In the genomic region with DNA sequence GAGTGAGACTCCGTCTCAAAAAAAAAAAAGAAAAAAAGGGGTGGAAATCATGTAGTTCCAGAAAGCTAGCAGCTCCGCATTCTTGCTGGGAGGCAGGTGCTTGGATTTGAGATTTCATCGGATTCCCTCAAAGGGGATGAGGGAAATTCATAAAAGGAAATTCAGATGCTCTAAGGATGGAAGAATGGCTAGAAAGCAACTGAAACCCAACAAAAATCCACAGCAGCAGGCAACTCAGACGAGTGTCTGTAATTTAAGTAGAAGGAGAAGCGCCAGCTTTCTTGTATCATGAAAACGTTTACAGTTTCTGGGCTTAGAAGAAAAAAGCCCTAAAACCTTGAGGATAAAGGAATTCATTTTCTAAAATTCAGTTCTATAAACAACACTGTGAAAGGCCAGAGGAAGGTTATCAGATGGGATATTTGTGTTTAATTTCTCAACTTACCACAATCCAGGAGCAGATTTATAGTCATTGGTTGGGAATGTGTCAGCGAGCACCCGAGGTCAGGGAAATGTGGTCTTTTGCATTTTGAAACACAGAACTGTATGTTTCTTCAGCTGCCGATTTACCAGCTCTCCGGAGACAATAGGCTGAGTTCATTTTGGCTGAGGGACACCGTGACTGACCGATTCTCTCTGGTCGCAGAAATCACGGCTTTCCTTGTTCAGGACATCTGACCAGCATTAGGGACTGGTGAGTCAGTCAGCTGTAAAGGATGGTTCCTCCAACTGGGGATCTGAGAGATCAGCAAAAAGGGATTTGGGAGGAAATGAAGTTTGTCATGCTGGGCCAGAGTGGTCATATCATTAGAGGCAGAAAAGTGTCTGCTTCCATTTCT, we compare ENCODE assay signal across 11 cellular contexts.
DNase-seq lines count a peak whose midpoint lies in the region; ATAC-seq and TF ChIP-seq lines count a peak whose summit lies in the region.
"Had no signal": no experiment of that assay in that cellular context is flagged by ENCODE, and none has a peak within 500 bp of the region (broad histone marks: within the 10 kb centered on the region; RNA-seq: fewer than 3 reads in every experiment).

No MANE protein-coding gene starts in this region.

- DNase-seq in AG20443 (ENCODE audit: low spot score): peak; percentile 85
- DNase-seq in SK-N-SH: no peak
- peak; percentile 96 for DNase-seq in fibroblast of peridontal ligament (ENCODE audit: extremely low read depth)
- no peak for DNase-seq in DMS53 (lab: John Stamatoyannopoulos, UW)
- no peak for DNase-seq in NCI-H146 (lab: John Stamatoyannopoulos, UW)
- DNase-seq: DMS79, H9, NCI-H446 treated with DMSO at 0.1 percent for 48 hours had no signal

- H3K79me2 ChIP-seq in SK-N-SH (ENCODE audit: insufficient read depth): no peaks in the 10 kb centered on the region
- H3K79me2 ChIP-seq in parathyroid adenoma: no peaks in the 10 kb centered on the region

- H3K36me3 ChIP-seq in SK-N-SH (replicated peaks in 1 of 2; ENCODE audit: control insufficient read depth in 1 of 2, insufficient read depth in 2 of 2, low read length in 1 of 2): no peaks in the 10 kb centered on the region
- no peaks in the 10 kb centered on the region for H3K36me3 ChIP-seq in parathyroid adenoma (ENCODE audit: control insufficient read depth, insufficient read depth, low read length)

- no peak for TF ChIP-seq CTCF in SK-N-SH (IDR thresholded peaks at IDR 0.05)
- no peak for TF ChIP-seq CTCF in parathyroid adenoma (IDR thresholded peaks at IDR 0.05)

- H3K4me3 ChIP-seq in SK-N-SH (ENCODE audit: low read depth in 2 of 2, low read length in 1 of 2): no peak overlapping the region; a peak in 1 of 4 replicates
- no peak overlapping the region for H3K4me3 ChIP-seq in parathyroid adenoma (ENCODE audit: low read depth, low read length)

- H3K4me1 ChIP-seq in SK-N-SH (ENCODE audit: control insufficient read depth in 1 of 2, insufficient read depth in 2 of 2, low read depth in 1 of 2, low read length in 1 of 2) (peaks cover 0 to 7% of the 10 kb centered on the region in 2 experiments; a peak in 2 of 4 replicates), parathyroid adenoma (peaks cover 15% of the 10 kb centered on the region)

- H3K4me2 ChIP-seq in SK-N-SH (peak overlapping the region; percentile 64; the same call in 1 of the 2 replicates), parathyroid adenoma (ENCODE audit: low read length) (no peak overlapping the region)

- POLR2A ChIA-PET in SK-N-SH (lab: Yijun Ruan, JAX): no interaction called here

- H3K9ac ChIP-seq in SK-N-SH: peak overlapping the region; percentile 25; the same call in 1 of the 2 replicates
- no peak overlapping the region for H3K9ac ChIP-seq in parathyroid adenoma

- no peaks in the 10 kb centered on the region for H3K9me3 ChIP-seq in SK-N-SH
- no peaks in the 10 kb centered on the region for H3K9me3 ChIP-seq in parathyroid adenoma (ENCODE audit: control insufficient read depth, low read length)

- H3K27me3 ChIP-seq in SK-N-SH (ENCODE audit: insufficient read depth) (no peaks in the 10 kb centered on the region), parathyroid adenoma (ENCODE audit: control insufficient read depth, insufficient read depth, low read length) (no peaks in the 10 kb centered on the region)

- H3K27ac ChIP-seq in SK-N-SH (ENCODE audit: low read depth in 2 of 2, low read length in 1 of 2): peak overlapping the region; percentile 43 to 77; a peak in 3 of 4 replicates
- peak overlapping the region; percentile 94 for H3K27ac ChIP-seq in parathyroid adenoma

- H2AFZ ChIP-seq in SK-N-SH (ENCODE audit: low read depth) (peak overlapping the region; percentile 43; the same call in 1 of the 2 replicates), parathyroid adenoma (peak overlapping the region; percentile 30)

- TF ChIP-seq EP300 in SK-N-SH (IDR thresholded peaks at IDR 0.05; ENCODE audit: borderline replicate concordance in 1 of 2, low read depth in 1 of 2, low read length in 1 of 2): peak in 1 of 2 experiments; percentile 45; a peak in 1 of 4 replicates

- H3K9me2 ChIP-seq in SK-N-SH: no peaks in the 10 kb centered on the region

- CTCF ChIA-PET in SK-N-SH (lab: Yijun Ruan, JAX): interaction anchor here (1.0 kb wide), 1 partner anchor 16 kb away, joined by 3 read pairs; no protein-coding TSS in a partner anchor

- peaks cover 38% of the 10 kb centered on the region for H3F3A ChIP-seq in SK-N-SH (replicated peaks; ENCODE audit: insufficient read depth)

- WGBS in SK-N-SH (ENCODE audit: low lambda C conversion rate): 24% methylated on average over 14 of the region's 14 CpGs

- no peaks in the 10 kb centered on the region for H4K20me1 ChIP-seq in SK-N-SH (ENCODE audit: insufficient read depth)

- no peak for TF ChIP-seq RAD21 in SK-N-SH (IDR thresholded peaks at IDR 0.05; ENCODE audit: low read length)

- ATAC-seq in GM19463 (IDR thresholded peaks at IDR 0.05; ENCODE audit: unreplicated experiment) (no peak), HG02588 (IDR thresholded peaks at IDR 0.05; ENCODE audit: unreplicated experiment) (no peak)

TF ChIP-seq in SK-N-SH, 30 proteins besides CTCF, POLR2A, EP300 and RAD21 (continues in another document):
- no peak for TF ChIP-seq GATA2 (CRISPR knock-in tag; IDR thresholded peaks at IDR 0.05)
- TF ChIP-seq, protein P1, sequence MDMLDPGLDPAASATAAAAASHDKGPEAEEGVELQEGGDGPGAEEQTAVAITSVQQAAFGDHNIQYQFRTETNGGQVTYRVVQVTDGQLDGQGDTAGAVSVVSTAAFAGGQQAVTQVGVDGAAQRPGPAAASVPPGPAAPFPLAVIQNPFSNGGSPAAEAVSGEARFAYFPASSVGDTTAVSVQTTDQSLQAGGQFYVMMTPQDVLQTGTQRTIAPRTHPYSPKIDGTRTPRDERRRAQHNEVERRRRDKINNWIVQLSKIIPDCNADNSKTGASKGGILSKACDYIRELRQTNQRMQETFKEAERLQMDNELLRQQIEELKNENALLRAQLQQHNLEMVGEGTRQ (IDR thresholded peaks at IDR 0.05; ENCODE audit: borderline replicate concordance, low read depth, low read length): no peak
- no peak for TF ChIP-seq ELF1 (IDR thresholded peaks at IDR 0.05)
- TF ChIP-seq RCOR1 (IDR thresholded peaks at IDR 0.05; ENCODE audit: low read length): no peak
- TF ChIP-seq SMC3 (IDR thresholded peaks at IDR 0.05; ENCODE audit: low read depth, low read length): no peak
- TF ChIP-seq CHD2 (IDR thresholded peaks at IDR 0.05; ENCODE audit: low read length, partially characterized antibody): no peak
- no peak for TF ChIP-seq YY1 (IDR thresholded peaks at IDR 0.05; ENCODE audit: low read depth)
- TF ChIP-seq, protein P2, sequence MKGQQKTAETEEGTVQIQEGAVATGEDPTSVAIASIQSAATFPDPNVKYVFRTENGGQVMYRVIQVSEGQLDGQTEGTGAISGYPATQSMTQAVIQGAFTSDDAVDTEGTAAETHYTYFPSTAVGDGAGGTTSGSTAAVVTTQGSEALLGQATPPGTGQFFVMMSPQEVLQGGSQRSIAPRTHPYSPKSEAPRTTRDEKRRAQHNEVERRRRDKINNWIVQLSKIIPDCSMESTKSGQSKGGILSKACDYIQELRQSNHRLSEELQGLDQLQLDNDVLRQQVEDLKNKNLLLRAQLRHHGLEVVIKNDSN (IDR thresholded peaks at IDR 0.05; ENCODE audit: borderline replicate concordance, low read depth): no peak
- no peak; the same call in 1 of the 2 replicates for TF ChIP-seq POLR2AphosphoS5 (IDR thresholded peaks at IDR 0.05; ENCODE audit: low read depth, low read length)
- no peak for TF ChIP-seq NRF1 (IDR thresholded peaks at IDR 0.05; ENCODE audit: low read depth, low read length)
- TF ChIP-seq, protein P3, sequence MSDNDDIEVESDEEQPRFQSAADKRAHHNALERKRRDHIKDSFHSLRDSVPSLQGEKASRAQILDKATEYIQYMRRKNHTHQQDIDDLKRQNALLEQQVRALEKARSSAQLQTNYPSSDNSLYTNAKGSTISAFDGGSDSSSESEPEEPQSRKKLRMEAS (IDR thresholded peaks at IDR 0.05; ENCODE audit: low read depth): no peak
- TF ChIP-seq, protein P4, sequence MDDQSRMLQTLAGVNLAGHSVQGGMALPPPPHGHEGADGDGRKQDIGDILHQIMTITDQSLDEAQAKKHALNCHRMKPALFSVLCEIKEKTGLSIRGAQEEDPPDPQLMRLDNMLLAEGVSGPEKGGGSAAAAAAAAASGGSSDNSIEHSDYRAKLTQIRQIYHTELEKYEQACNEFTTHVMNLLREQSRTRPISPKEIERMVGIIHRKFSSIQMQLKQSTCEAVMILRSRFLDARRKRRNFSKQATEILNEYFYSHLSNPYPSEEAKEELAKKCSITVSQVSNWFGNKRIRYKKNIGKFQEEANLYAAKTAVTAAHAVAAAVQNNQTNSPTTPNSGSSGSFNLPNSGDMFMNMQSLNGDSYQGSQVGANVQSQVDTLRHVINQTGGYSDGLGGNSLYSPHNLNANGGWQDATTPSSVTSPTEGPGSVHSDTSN (IDR thresholded peaks at IDR 0.05): peak; percentile 63; the same call in 1 of the 2 replicates
- TF ChIP-seq RXRA (IDR thresholded peaks at IDR 0.05; ENCODE audit: borderline replicate concordance, low read depth): peak; percentile 92
- TF ChIP-seq TAF1 (IDR thresholded peaks at IDR 0.05; ENCODE audit: borderline replicate concordance, low read depth, low read length): no peak
- peak; percentile 51; the same call in 1 of the 2 replicates for TF ChIP-seq TEAD4 (IDR thresholded peaks at IDR 0.05; ENCODE audit: borderline replicate concordance, insufficient read depth)
- TF ChIP-seq, protein P5, sequence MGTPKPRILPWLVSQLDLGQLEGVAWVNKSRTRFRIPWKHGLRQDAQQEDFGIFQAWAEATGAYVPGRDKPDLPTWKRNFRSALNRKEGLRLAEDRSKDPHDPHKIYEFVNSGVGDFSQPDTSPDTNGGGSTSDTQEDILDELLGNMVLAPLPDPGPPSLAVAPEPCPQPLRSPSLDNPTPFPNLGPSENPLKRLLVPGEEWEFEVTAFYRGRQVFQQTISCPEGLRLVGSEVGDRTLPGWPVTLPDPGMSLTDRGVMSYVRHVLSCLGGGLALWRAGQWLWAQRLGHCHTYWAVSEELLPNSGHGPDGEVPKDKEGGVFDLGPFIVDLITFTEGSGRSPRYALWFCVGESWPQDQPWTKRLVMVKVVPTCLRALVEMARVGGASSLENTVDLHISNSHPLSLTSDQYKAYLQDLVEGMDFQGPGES (IDR thresholded peaks at IDR 0.05; ENCODE audit: low read depth, low read length): no peak
- TF ChIP-seq GABPA (IDR thresholded peaks at IDR 0.05; ENCODE audit: low read depth): no peak
- TF ChIP-seq RFX5 (IDR thresholded peaks at IDR 0.05; ENCODE audit: low read length): no peak
- TF ChIP-seq FOXM1 (IDR thresholded peaks at IDR 0.05; ENCODE audit: low read depth): no peak
- peak; percentile 45; the same call in 1 of the 2 replicates for TF ChIP-seq NFIC (IDR thresholded peaks at IDR 0.05; ENCODE audit: borderline replicate concordance)

Comparison
In these comparisons a context has a peak if more than half of its experiments do, and no peak if none do; other contexts are left out.
1. DNase-seq: peak in AG20443 (single experiment) and fibroblast of peridontal ligament (single experiment); none in SK-N-SH (single experiment), DMS53 (single experiment) and NCI-H146 (single experiment).